ENCODE assay signal across 2 cellular contexts in the genomic region with DNA sequence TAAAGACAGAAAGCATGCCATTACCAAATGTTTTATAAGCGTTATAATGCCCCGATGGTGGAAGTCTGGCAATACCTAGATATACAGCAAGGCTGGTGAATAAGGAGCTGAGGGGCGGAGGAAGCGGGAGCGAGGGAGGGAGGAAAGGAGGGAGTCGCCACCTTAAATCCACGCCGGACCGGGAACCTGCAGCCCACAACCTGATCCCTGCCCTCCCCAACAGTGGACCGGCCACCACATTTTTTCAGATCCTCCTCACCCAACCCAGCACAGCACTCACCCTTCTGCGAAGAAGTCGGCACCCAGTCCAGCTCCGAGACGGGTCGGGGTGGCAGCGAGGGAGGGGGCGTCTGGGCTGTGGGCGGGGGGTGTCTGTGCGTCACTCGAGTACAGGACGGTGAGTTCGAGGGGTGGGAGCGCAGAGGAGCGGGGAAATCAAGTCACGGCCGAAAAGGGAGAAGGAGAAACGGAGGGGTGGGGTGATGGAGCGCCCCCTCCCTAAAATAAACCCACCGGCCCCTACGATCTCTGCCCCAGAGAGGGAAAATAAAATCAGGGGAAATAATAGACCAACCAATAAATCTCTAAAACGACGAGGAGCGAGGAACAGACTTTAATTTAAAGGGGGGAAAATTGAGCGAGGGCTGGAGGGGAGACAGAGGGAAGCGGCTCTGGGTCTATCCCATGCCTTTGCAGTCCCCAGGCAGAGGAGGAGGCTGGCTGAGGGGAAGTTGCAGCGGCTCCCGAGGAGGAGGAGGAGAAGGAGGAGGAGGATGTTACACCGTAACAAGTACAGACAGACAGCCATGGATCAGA.
TF ChIP-seq lines count a peak whose summit lies in the region.

No MANE protein-coding gene starts in this region.

TF ChIP-seq in A549, 52 proteins besides CTCF, POLR2A, EP300 and RAD21 (continued from another document):
- TF ChIP-seq, protein P1, sequence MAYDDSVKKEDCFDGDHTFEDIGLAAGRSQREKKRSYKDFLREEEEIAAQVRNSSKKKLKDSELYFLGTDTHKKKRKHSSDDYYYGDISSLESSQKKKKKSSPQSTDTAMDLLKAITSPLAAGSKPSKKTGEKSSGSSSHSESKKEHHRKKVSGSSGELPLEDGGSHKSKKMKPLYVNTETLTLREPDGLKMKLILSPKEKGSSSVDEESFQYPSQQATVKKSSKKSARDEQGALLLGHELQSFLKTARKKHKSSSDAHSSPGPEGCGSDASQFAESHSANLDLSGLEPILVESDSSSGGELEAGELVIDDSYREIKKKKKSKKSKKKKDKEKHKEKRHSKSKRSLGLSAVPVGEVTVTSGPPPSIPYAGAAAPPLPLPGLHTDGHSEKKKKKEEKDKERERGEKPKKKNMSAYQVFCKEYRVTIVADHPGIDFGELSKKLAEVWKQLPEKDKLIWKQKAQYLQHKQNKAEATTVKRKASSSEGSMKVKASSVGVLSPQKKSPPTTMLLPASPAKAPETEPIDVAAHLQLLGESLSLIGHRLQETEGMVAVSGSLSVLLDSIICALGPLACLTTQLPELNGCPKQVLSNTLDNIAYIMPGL (CRISPR knock-in tag; IDR thresholded peaks at IDR 0.05; ENCODE audit: borderline replicate concordance), result 0 out of 2 replicates have a peak, but pooled peaks have one; percentile 18
- TF ChIP-seq HDAC2 (IDR thresholded peaks at IDR 0.05) (0 out of 2 replicates have a peak, but pooled peaks have one; percentile 56), MYC (IDR thresholded peaks at IDR 0.05; ENCODE audit: borderline replicate concordance, low read length) (peak; percentile 47; the same call in 1 of the 2 replicates)
- TF ChIP-seq, protein P2, sequence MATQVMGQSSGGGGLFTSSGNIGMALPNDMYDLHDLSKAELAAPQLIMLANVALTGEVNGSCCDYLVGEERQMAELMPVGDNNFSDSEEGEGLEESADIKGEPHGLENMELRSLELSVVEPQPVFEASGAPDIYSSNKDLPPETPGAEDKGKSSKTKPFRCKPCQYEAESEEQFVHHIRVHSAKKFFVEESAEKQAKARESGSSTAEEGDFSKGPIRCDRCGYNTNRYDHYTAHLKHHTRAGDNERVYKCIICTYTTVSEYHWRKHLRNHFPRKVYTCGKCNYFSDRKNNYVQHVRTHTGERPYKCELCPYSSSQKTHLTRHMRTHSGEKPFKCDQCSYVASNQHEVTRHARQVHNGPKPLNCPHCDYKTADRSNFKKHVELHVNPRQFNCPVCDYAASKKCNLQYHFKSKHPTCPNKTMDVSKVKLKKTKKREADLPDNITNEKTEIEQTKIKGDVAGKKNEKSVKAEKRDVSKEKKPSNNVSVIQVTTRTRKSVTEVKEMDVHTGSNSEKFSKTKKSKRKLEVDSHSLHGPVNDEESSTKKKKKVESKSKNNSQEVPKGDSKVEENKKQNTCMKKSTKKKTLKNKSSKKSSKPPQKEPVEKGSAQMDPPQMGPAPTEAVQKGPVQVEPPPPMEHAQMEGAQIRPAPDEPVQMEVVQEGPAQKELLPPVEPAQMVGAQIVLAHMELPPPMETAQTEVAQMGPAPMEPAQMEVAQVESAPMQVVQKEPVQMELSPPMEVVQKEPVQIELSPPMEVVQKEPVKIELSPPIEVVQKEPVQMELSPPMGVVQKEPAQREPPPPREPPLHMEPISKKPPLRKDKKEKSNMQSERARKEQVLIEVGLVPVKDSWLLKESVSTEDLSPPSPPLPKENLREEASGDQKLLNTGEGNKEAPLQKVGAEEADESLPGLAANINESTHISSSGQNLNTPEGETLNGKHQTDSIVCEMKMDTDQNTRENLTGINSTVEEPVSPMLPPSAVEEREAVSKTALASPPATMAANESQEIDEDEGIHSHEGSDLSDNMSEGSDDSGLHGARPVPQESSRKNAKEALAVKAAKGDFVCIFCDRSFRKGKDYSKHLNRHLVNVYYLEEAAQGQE (IDR thresholded peaks at IDR 0.05), result no peak
TF ChIP-seq in A549: peak in this region for 5.

TF ChIP-seq in K562, 482 proteins besides CTCF, POLR2A, EP300 and RAD21 (continued from another document and continues in another):
- TF ChIP-seq, protein P3, sequence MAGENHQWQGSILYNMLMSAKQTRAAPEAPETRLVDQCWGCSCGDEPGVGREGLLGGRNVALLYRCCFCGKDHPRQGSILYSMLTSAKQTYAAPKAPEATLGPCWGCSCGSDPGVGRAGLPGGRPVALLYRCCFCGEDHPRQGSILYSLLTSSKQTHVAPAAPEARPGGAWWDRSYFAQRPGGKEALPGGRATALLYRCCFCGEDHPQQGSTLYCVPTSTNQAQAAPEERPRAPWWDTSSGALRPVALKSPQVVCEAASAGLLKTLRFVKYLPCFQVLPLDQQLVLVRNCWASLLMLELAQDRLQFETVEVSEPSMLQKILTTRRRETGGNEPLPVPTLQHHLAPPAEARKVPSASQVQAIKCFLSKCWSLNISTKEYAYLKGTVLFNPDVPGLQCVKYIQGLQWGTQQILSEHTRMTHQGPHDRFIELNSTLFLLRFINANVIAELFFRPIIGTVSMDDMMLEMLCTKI (IDR thresholded peaks at IDR 0.05; ENCODE audit: partially characterized antibody), result no peak
- TF ChIP-seq, protein P1 (CRISPR knock-in tag; IDR thresholded peaks at IDR 0.05), result 0 out of 2 replicates have a peak, but pooled peaks have one; percentile 54
- TF ChIP-seq RCOR1 (IDR thresholded peaks at IDR 0.05; ENCODE audit: borderline replicate concordance in 1 of 2, low read depth in 2 of 2, low read length in 2 of 2), result no peak; a peak in 1 of 4 replicates
- no peak for TF ChIP-seq ZNF445 (CRISPR knock-in tag; IDR thresholded peaks at IDR 0.05; ENCODE audit: low read depth)
- peak; percentile 82 for TF ChIP-seq KDM5B (IDR thresholded peaks at IDR 0.05; ENCODE audit: insufficient replicate concordance, low read depth, low read length)
- TF ChIP-seq, protein P4, sequence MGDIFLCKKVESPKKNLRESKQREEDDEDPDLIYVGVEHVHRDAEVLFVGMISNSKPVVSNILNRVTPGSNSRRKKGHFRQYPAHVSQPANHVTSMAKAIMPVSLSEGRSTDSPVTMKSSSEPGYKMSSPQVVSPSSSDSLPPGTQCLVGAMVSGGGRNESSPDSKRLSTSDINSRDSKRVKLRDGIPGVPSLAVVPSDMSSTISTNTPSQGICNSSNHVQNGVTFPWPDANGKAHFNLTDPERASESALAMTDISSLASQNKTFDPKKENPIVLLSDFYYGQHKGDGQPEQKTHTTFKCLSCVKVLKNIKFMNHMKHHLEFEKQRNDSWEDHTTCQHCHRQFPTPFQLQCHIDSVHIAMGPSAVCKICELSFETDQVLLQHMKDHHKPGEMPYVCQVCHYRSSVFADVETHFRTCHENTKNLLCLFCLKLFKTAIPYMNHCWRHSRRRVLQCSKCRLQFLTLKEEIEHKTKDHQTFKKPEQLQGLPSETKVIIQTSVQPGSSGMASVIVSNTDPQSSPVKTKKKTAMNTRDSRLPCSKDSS (IDR thresholded peaks at IDR 0.05; ENCODE audit: low read depth, partially characterized antibody), result no peak
- TF ChIP-seq, protein P5, sequence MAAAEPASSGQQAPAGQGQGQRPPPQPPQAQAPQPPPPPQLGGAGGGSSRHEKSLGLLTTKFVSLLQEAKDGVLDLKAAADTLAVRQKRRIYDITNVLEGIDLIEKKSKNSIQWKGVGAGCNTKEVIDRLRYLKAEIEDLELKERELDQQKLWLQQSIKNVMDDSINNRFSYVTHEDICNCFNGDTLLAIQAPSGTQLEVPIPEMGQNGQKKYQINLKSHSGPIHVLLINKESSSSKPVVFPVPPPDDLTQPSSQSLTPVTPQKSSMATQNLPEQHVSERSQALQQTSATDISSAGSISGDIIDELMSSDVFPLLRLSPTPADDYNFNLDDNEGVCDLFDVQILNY (CRISPR knock-in tag; IDR thresholded peaks at IDR 0.05), result no peak
- TF ChIP-seq, protein P6, sequence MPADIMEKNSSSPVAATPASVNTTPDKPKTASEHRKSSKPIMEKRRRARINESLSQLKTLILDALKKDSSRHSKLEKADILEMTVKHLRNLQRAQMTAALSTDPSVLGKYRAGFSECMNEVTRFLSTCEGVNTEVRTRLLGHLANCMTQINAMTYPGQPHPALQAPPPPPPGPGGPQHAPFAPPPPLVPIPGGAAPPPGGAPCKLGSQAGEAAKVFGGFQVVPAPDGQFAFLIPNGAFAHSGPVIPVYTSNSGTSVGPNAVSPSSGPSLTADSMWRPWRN (IDR thresholded peaks at IDR 0.05; ENCODE audit: low read depth), result no peak
- TF ChIP-seq ZBTB17 (CRISPR knock-in tag; IDR thresholded peaks at IDR 0.05), result no peak; the same call in 1 of the 2 replicates
- peak; percentile 88 for TF ChIP-seq ZNF263 (CRISPR knock-in tag; IDR thresholded peaks at IDR 0.05; ENCODE audit: borderline replicate concordance)
- TF ChIP-seq, protein P7, sequence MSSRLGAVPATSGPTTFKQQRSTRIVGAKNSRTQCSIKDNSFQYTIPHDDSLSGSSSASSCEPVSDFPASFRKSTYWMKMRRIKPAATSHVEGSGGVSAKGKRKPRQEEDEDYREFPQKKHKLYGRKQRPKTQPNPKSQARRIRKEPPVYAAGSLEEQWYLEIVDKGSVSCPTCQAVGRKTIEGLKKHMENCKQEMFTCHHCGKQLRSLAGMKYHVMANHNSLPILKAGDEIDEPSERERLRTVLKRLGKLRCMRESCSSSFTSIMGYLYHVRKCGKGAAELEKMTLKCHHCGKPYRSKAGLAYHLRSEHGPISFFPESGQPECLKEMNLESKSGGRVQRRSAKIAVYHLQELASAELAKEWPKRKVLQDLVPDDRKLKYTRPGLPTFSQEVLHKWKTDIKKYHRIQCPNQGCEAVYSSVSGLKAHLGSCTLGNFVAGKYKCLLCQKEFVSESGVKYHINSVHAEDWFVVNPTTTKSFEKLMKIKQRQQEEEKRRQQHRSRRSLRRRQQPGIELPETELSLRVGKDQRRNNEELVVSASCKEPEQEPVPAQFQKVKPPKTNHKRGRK (tag; IDR thresholded peaks at IDR 0.05), result no peak
- no peak for TF ChIP-seq PCBP2 (IDR thresholded peaks at IDR 0.05; ENCODE audit: low read depth, low read length, poor library complexity, severe bottlenecking)
- TF ChIP-seq, protein P8, sequence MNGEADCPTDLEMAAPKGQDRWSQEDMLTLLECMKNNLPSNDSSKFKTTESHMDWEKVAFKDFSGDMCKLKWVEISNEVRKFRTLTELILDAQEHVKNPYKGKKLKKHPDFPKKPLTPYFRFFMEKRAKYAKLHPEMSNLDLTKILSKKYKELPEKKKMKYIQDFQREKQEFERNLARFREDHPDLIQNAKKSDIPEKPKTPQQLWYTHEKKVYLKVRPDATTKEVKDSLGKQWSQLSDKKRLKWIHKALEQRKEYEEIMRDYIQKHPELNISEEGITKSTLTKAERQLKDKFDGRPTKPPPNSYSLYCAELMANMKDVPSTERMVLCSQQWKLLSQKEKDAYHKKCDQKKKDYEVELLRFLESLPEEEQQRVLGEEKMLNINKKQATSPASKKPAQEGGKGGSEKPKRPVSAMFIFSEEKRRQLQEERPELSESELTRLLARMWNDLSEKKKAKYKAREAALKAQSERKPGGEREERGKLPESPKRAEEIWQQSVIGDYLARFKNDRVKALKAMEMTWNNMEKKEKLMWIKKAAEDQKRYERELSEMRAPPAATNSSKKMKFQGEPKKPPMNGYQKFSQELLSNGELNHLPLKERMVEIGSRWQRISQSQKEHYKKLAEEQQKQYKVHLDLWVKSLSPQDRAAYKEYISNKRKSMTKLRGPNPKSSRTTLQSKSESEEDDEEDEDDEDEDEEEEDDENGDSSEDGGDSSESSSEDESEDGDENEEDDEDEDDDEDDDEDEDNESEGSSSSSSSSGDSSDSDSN (IDR thresholded peaks at IDR 0.05; ENCODE audit: borderline replicate concordance in 1 of 2, low read depth in 2 of 2, low read length in 2 of 2), result 0 out of 4 replicates have a peak, but pooled peaks of 1 of the 2 experiments have one; percentile 79
- no peak for TF ChIP-seq HOXB6 (CRISPR knock-in tag; IDR thresholded peaks at IDR 0.05; ENCODE audit: borderline replicate concordance)
- TF ChIP-seq, protein P9, sequence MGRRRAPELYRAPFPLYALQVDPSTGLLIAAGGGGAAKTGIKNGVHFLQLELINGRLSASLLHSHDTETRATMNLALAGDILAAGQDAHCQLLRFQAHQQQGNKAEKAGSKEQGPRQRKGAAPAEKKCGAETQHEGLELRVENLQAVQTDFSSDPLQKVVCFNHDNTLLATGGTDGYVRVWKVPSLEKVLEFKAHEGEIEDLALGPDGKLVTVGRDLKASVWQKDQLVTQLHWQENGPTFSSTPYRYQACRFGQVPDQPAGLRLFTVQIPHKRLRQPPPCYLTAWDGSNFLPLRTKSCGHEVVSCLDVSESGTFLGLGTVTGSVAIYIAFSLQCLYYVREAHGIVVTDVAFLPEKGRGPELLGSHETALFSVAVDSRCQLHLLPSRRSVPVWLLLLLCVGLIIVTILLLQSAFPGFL (CRISPR knock-in tag; IDR thresholded peaks at IDR 0.05), result no peak
- no peak for TF ChIP-seq YY1 (IDR thresholded peaks at IDR 0.05; ENCODE audit: borderline replicate concordance in 1 of 3, control insufficient read depth in 1 of 3, extremely low read depth in 1 of 3, insufficient read depth in 3 of 3, insufficient read length in 1 of 3, insufficient replicate concordance in 2 of 3, low read depth in 1 of 3, low read length in 2 of 3)
- peak in 1 of 2 experiments; percentile 53; a peak in 1 of 4 replicates for TF ChIP-seq HDAC1 (IDR thresholded peaks at IDR 0.05)
- no peak for TF ChIP-seq CREM (IDR thresholded peaks at IDR 0.05; ENCODE audit: low read depth)
- TF ChIP-seq KDM1A (IDR thresholded peaks at IDR 0.05), result peak in 1 of 2 experiments; percentile 56; a peak in 2 of 4 replicates
- peak; percentile 51 for TF ChIP-seq BCOR (IDR thresholded peaks at IDR 0.05)
- TF ChIP-seq HMGN3 (IDR thresholded peaks at IDR 0.05; ENCODE audit: borderline replicate concordance, extremely low read depth, insufficient read length, low read depth, low read length), result no peak
- TF ChIP-seq, protein P10, sequence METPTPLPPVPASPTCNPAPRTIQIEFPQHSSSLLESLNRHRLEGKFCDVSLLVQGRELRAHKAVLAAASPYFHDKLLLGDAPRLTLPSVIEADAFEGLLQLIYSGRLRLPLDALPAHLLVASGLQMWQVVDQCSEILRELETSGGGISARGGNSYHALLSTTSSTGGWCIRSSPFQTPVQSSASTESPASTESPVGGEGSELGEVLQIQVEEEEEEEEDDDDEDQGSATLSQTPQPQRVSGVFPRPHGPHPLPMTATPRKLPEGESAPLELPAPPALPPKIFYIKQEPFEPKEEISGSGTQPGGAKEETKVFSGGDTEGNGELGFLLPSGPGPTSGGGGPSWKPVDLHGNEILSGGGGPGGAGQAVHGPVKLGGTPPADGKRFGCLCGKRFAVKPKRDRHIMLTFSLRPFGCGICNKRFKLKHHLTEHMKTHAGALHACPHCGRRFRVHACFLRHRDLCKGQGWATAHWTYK (CRISPR knock-in tag; IDR thresholded peaks at IDR 0.05), result peak; percentile 52; the same call in 1 of the 2 replicates
- no peak for TF ChIP-seq MTF1 (CRISPR knock-in tag; IDR thresholded peaks at IDR 0.05; ENCODE audit: borderline replicate concordance)
